26 cellular contexts compared by ENCODE assay signal in genomic region chr3:189508784-189509489, GRCh38.
A peak's percentile ranks its signal among the peaks of the same experiment; 100 is the strongest.
DNase-seq lines count a peak whose midpoint lies in the region; ATAC-seq, FAIRE-seq and TF ChIP-seq lines count a peak whose summit lies in the region.
"Had no signal": no experiment of that assay in that cellular context is flagged by ENCODE, and none has a peak within 500 bp of the region (broad histone marks: within the 10 kb centered on the region; RNA-seq: fewer than 3 reads in every experiment).

No MANE protein-coding gene starts in this region.

- H3K4me1 ChIP-seq in breast epithelium (no peaks in the 10 kb centered on the region), gastroesophageal sphincter (peaks cover 0 to 11% (median 0%) of the 10 kb centered on the region in 3 donors), tibial artery (peaks cover 0 to 16% (median 12%) of the 10 kb centered on the region in 4 donors)
- H3K4me1 ChIP-seq: stomach, upper lobe of left lung had no signal

- DNase-seq in GM18507 (ENCODE audit: extremely low spot score, insufficient read length, low read depth) (no peak), breast epithelium (ENCODE audit: low spot score in 2 of 2) (peak in 1 of 2 donors; percentile 66), skeletal muscle cell (ENCODE audit: low read depth) (peak; percentile 72), tibial artery (no peak), ureter (ENCODE audit: low spot score) (no peak), NCI-H146 treated with DMSO at 0.1 percent for 48 hours (lab: John Stamatoyannopoulos, UW; ENCODE audit: unreplicated experiment) (no peak)
- no peak for DNase-seq in activated CD4-positive, alpha-beta T cell treated with anti-CD3 and anti-CD28 coated beads, Interleukin-2, amount 50 U/mL, for 1 hour
- DNase-seq: ACHN; activated CD8-positive, alpha-beta memory T cell treated with anti-CD3 and anti-CD28 coated beads, Interleukin-2, amount 50 U/mL, for 4 hours; effector memory CD4-positive, alpha-beta T cell; foreskin keratinocyte; H9; NCI-H1105 treated with DMSO at 0.1 percent for 48 hours; NCI-H524 treated with DMSO at 0.1 percent for 48 hours; RPMI8226; stomach; T-helper 2 cell; upper lobe of left lung; WERI-Rb-1 had no signal

- no peaks in the 10 kb centered on the region for H3K36me3 ChIP-seq in breast epithelium
- H3K36me3 ChIP-seq in gastroesophageal sphincter, result no peaks in the 10 kb centered on the region
- no peaks in the 10 kb centered on the region for H3K36me3 ChIP-seq in tibial artery
- H3K36me3 ChIP-seq: stomach, upper lobe of left lung, WERI-Rb-1 had no signal

- peak overlapping the region; percentile 30 to 73 for H3K27ac ChIP-seq in breast epithelium
- H3K27ac ChIP-seq in gastroesophageal sphincter, result peak overlapping the region in 1 of 4 donors; percentile 18
- peak overlapping the region in 1 of 2 donors; percentile 29 for H3K27ac ChIP-seq in tibial artery
- H3K27ac ChIP-seq: C4-2B, foreskin keratinocyte, hepatocyte, stomach, upper lobe of left lung, WERI-Rb-1 had no signal

- H3K9me3 ChIP-seq in breast epithelium, result no peaks in the 10 kb centered on the region
- no peaks in the 10 kb centered on the region for H3K9me3 ChIP-seq in gastroesophageal sphincter
- H3K9me3 ChIP-seq in tibial artery, result no peaks in the 10 kb centered on the region
- H3K9me3 ChIP-seq: stomach, upper lobe of left lung had no signal

- H3K27me3 ChIP-seq in breast epithelium (no peaks in the 10 kb centered on the region), gastroesophageal sphincter (no peaks in the 10 kb centered on the region), tibial artery (no peaks in the 10 kb centered on the region)
- H3K27me3 ChIP-seq: foreskin keratinocyte, hepatocyte, stomach, upper lobe of left lung had no signal

- 37 to 59% methylated on average over 2 to 3 of the region's 3 CpGs for WGBS in gastroesophageal sphincter (ENCODE audit: low coverage in 1 of 2), 2 donors

- peak; percentile 60 for ATAC-seq in gastroesophageal sphincter
- ATAC-seq: activated naive CD4-positive, alpha-beta T cell treated with anti-CD3 and anti-CD28 coated beads, Interleukin-2, amount 50 U/mL, for 72 hours; activated T-helper 17 cell treated with anti-CD3 and anti-CD28 coated beads, Interleukin-2, amount 50 U/mL, for 72 hours; foreskin keratinocyte; HepG2 had no signal

- H3K4me3 ChIP-seq in breast epithelium (no peak overlapping the region), gastroesophageal sphincter (no peak overlapping the region), skeletal muscle cell (ENCODE audit: low read depth, low read length) (no peak overlapping the region), tibial artery (no peak overlapping the region)
- H3K4me3 ChIP-seq: hepatocyte, stomach, upper lobe of left lung had no signal

- peak; percentile 59 for FAIRE-seq in GM18507 (lab: Jason Lieb, UNC)
- FAIRE-seq: D721Med, HepG2 had no signal

- TF ChIP-seq POLR2A in breast epithelium (IDR thresholded peaks at IDR 0.05) (no peak), gastroesophageal sphincter (IDR thresholded peaks at IDR 0.05) (no peak)

- intact Hi-C loops in breast epithelium (cut with DNase I; ENCODE audit: low total_unique reads) (no loop called here), tibial artery (cut with DNase I; ENCODE audit: low total_unique reads) (no loop called here)

- no peak for TF ChIP-seq CTCF in breast epithelium (IDR thresholded peaks at IDR 0.05)
- TF ChIP-seq CTCF in gastroesophageal sphincter (IDR thresholded peaks at IDR 0.05), result no peak
- no peak for TF ChIP-seq CTCF in tibial artery (IDR thresholded peaks at IDR 0.05)

- no peak for TF ChIP-seq EP300 in gastroesophageal sphincter (IDR thresholded peaks at IDR 0.05)
